19 cellular contexts compared by ENCODE assay signal in genomic region chr10:110682348-110682747, GRCh38. TPM values are rescaled to one million over a fixed set of nuclear protein-coding genes. Genes with fewer than 3 reads are reported as not detected.
DNase-seq lines count a peak whose midpoint lies in the region; ATAC-seq, FAIRE-seq and TF ChIP-seq lines count a peak whose summit lies in the region.
"Had no signal": no experiment of that assay in that cellular context is flagged by ENCODE, and none has a peak within 500 bp of the region (broad histone marks: within the 10 kb centered on the region; RNA-seq: fewer than 3 reads in every experiment).

No MANE protein-coding gene starts in this region.

- in situ Hi-C loops in HepG2 (cut with HindIII; ENCODE audit: extremely low pct_ligation_motif_present, low pct_unique_long_range_greater_than_20kb): no loop called here

- no peaks in the 10 kb centered on the region for H3K9me3 Mint-ChIP-seq in endodermal cell
- no peaks in the 10 kb centered on the region for H3K9me3 Mint-ChIP-seq in type B pancreatic cell
- H3K9me3 Mint-ChIP-seq: CD14-positive monocyte; CD4-positive, alpha-beta memory T cell had no signal

- no peak overlapping the region for H3K4me3 Mint-ChIP-seq in endodermal cell
- no peak overlapping the region for H3K4me3 Mint-ChIP-seq in type B pancreatic cell
- H3K4me3 Mint-ChIP-seq: CD14-positive monocyte; CD4-positive, alpha-beta memory T cell had no signal

- H3K9me3 ChIP-seq in heart left ventricle (no peaks in the 10 kb centered on the region), liver (ENCODE audit: control insufficient read depth in 4 of 4, low read length in 3 of 4) (no peaks in the 10 kb centered on the region), HepG2 (ENCODE audit: low read length) (no peaks in the 10 kb centered on the region), endodermal cell (ENCODE audit: control insufficient read depth, low read length) (no peaks in the 10 kb centered on the region), psoas muscle (no peaks in the 10 kb centered on the region)
- H3K9me3 ChIP-seq: BLaER1, HAP-1 had no signal

- H3K27me3 ChIP-seq in heart left ventricle: no peaks in the 10 kb centered on the region
- H3K27me3 ChIP-seq in liver (ENCODE audit: control insufficient read depth in 4 of 4, insufficient read depth in 4 of 4, low read length in 3 of 4): no peaks in the 10 kb centered on the region
- peaks cover 0 to 12% of the 10 kb centered on the region in 2 experiments; a peak in 3 of 5 replicates for H3K27me3 ChIP-seq in HepG2 (ENCODE audit: control insufficient read depth in 1 of 2, insufficient read depth in 2 of 2, low read length in 2 of 2)
- no peaks in the 10 kb centered on the region for H3K27me3 ChIP-seq in endodermal cell (ENCODE audit: control insufficient read depth, insufficient read depth, low read length, poor library complexity, severe bottlenecking)
- H3K27me3 ChIP-seq in psoas muscle (ENCODE audit: insufficient read depth in 3 of 3, low read length in 2 of 3): no peaks in the 10 kb centered on the region
- H3K27me3 ChIP-seq: BLaER1 had no signal

- H3K36me3 ChIP-seq in heart left ventricle (no peaks in the 10 kb centered on the region), liver (ENCODE audit: control insufficient read depth in 4 of 4, insufficient read depth in 3 of 4, low read depth in 1 of 4, low read length in 3 of 4) (no peaks in the 10 kb centered on the region), HepG2 (replicated peaks in 1 of 2; ENCODE audit: control insufficient read depth in 1 of 2, insufficient read depth in 2 of 2, low read length in 2 of 2) (no peaks in the 10 kb centered on the region), endodermal cell (ENCODE audit: control insufficient read depth, insufficient read depth, low read length) (no peaks in the 10 kb centered on the region), psoas muscle (ENCODE audit: insufficient read depth in 1 of 2, low read depth in 1 of 2) (no peaks in the 10 kb centered on the region)
- H3K36me3 ChIP-seq: BLaER1, HAP-1 had no signal

- CTCF ChIA-PET in HepG2 (lab: Yijun Ruan, JAX; ENCODE audit: low intra/inter-chr PET ratio, low total read pairs): no interaction called here

- TF ChIP-seq POLR2A in heart left ventricle (IDR thresholded peaks at IDR 0.05): no peak
- no peak for TF ChIP-seq POLR2A in HepG2 (IDR thresholded peaks at IDR 0.05; ENCODE audit: insufficient read depth in 1 of 2, low read depth in 2 of 2, low read length in 2 of 2)

- no peak overlapping the region for H3K4me3 ChIP-seq in heart left ventricle
- H3K4me3 ChIP-seq in liver (ENCODE audit: low read depth in 1 of 3, low read length in 3 of 3): no peak overlapping the region
- no peak overlapping the region for H3K4me3 ChIP-seq in HepG2 (replicated peaks in 1 of 3; ENCODE audit: insufficient read depth in 1 of 3, low read depth in 2 of 3, low read length in 3 of 3)
- H3K4me3 ChIP-seq in endodermal cell (ENCODE audit: low read length): no peak overlapping the region
- no peak overlapping the region for H3K4me3 ChIP-seq in psoas muscle
- H3K4me3 ChIP-seq: BLaER1, GM23248, HAP-1 had no signal

- FAIRE-seq in HepG2 (lab: Jason Lieb, UNC) (no peak), urothelium cell line (lab: Jason Lieb, UNC) (no peak)
- FAIRE-seq: GM19239 had no signal

- H3K4me1 Mint-ChIP-seq in endodermal cell (peaks cover 41% of the 10 kb centered on the region), type B pancreatic cell (ENCODE audit: unreplicated experiment) (peaks cover 12% of the 10 kb centered on the region)
- H3K4me1 Mint-ChIP-seq: CD4-positive, alpha-beta memory T cell had no signal

- BruUV-seq in HepG2 (replicated peaks; lab: Mats Ljungman, UMichigan): no TSS peak

- no peak for TF ChIP-seq EP300 in HepG2 (IDR thresholded peaks at IDR 0.05; ENCODE audit: low read depth in 2 of 2, low read length in 2 of 2)
- no peak for TF ChIP-seq EP300 in HepG2 (CRISPR knock-in tag; IDR thresholded peaks at IDR 0.05; ENCODE audit: borderline replicate concordance)

- H3K36me3 Mint-ChIP-seq in endodermal cell (ENCODE audit: low read depth) (no peaks in the 10 kb centered on the region), type B pancreatic cell (no peaks in the 10 kb centered on the region)
- H3K36me3 Mint-ChIP-seq: CD14-positive monocyte; CD4-positive, alpha-beta memory T cell had no signal

- no peak for TF ChIP-seq CTCF in heart left ventricle (IDR thresholded peaks at IDR 0.05)
- no peak for TF ChIP-seq CTCF in liver (IDR thresholded peaks at IDR 0.05; ENCODE audit: low read depth, low read length, missing input control)
- TF ChIP-seq CTCF in HepG2 (CRISPR knock-in tag; IDR thresholded peaks at IDR 0.05): no peak
- no peak for TF ChIP-seq CTCF in endodermal cell (conservative IDR thresholded peaks at IDR 0.05)
- no peak for TF ChIP-seq CTCF in psoas muscle (IDR thresholded peaks at IDR 0.05)
- no peak for TF ChIP-seq CTCF in type B pancreatic cell (conservative IDR thresholded peaks at IDR 0.05)

- no peaks in the 10 kb centered on the region for H4K20me1 ChIP-seq in HepG2 (ENCODE audit: insufficient read depth, low read length)
- H4K20me1 ChIP-seq: BLaER1 had no signal

- H3K9ac ChIP-seq in liver (ENCODE audit: low read depth in 1 of 2, low read length in 2 of 2): no peak overlapping the region
- no peak overlapping the region for H3K9ac ChIP-seq in HepG2 (ENCODE audit: insufficient read depth, low read depth, low read length)
- H3K9ac ChIP-seq in endodermal cell (ENCODE audit: extremely low read depth, low read length, poor library complexity, severe bottlenecking): no peak overlapping the region
- H3K9ac ChIP-seq: BLaER1, GM23248 had no signal

- H3K4me1 ChIP-seq in heart left ventricle: peaks cover 0 to 76% (median 11%) of the 10 kb centered on the region in 12 donors
- H3K4me1 ChIP-seq in liver (ENCODE audit: control insufficient read depth in 4 of 4, insufficient read depth in 4 of 4, low read length in 3 of 4): peaks cover 0 to 5% (median 2%) of the 10 kb centered on the region in 4 donors
- 0 out of 2 replicates have a peak, but pooled peaks cover 5% of the 10 kb centered on the region for H3K4me1 ChIP-seq in HepG2 (ENCODE audit: insufficient read depth, low read length)
- peaks cover 23% of the 10 kb centered on the region for H3K4me1 ChIP-seq in endodermal cell (ENCODE audit: control insufficient read depth, insufficient read depth, low read length)
- H3K4me1 ChIP-seq in psoas muscle: peaks cover 53% of the 10 kb centered on the region

- intact Hi-C loops in heart left ventricle (cut with DNase I) (loop anchor here in 8 of 10 donors (2.0 to 10.0 kb wide), 4 partner anchors 32 to 82 kb away; partner anchors contain the start of gene RBM20 (in 3 of the 8)), cardiac septum (cut with DNase I) (loop anchor here (5.0 kb wide), 1 partner anchor 70 kb away; no protein-coding TSS in a partner anchor), HepG2 (cut with micrococcal nuclease; ENCODE audit: unreplicated experiment) (no loop called here), psoas muscle (cut with DNase I) (loop anchor here in 1 of 2 donors (5.0 kb wide), 1 partner anchor 40 kb away; the partner anchor contains the start of gene RBM20)

- no peaks in the 10 kb centered on the region for H3K27me3 Mint-ChIP-seq in endodermal cell (ENCODE audit: insufficient read depth)
- H3K27me3 Mint-ChIP-seq in type B pancreatic cell: no peaks in the 10 kb centered on the region

- H3K27ac Mint-ChIP-seq in endodermal cell (no peak overlapping the region), type B pancreatic cell (no peak overlapping the region)
- H3K27ac Mint-ChIP-seq: CD14-positive monocyte; CD4-positive, alpha-beta memory T cell had no signal

- no peaks in the 10 kb centered on the region for H3K79me2 ChIP-seq in HepG2 (ENCODE audit: insufficient read depth, low read length)

- DNase-seq in heart left ventricle (no peak), cardiac septum (ENCODE audit: low spot score) (no peak), HepG2 (ENCODE audit: low spot score) (no peak), endodermal cell (peak; percentile 28), psoas muscle (no peak), type B pancreatic cell (ENCODE audit: extremely low spot score, unreplicated experiment) (no peak), urothelium cell line (ENCODE audit: low spot score) (no peak)
- DNase-seq: 8988T; CD4-positive, alpha-beta memory T cell; DMS153; DMS79; GF-D8; GM23248 had no signal

- TF ChIP-seq RAD21 in liver (IDR thresholded peaks at IDR 0.05) (peak; percentile 26 to 41), HepG2 (CRISPR knock-in tag; IDR thresholded peaks at IDR 0.05) (no peak)

- H3K27ac ChIP-seq in heart left ventricle (peak overlapping the region in 11 of 12 donors; percentile 71 to 95 (median 87)), liver (ENCODE audit: low read depth in 1 of 2, low read length in 2 of 2) (peak overlapping the region; percentile 61 to 78), HepG2 (ENCODE audit: extremely low read length, insufficient read depth, low read length) (no peak overlapping the region), endodermal cell (ENCODE audit: low read depth, low read length) (no peak overlapping the region), psoas muscle (peak overlapping the region; percentile 89)
- H3K27ac ChIP-seq: BLaER1, GM23248 had no signal

- no peak for ATAC-seq in heart left ventricle
- no peak for ATAC-seq in HepG2
- no peak for ATAC-seq in psoas muscle

- no peak overlapping the region for H2AFZ ChIP-seq in HepG2 (ENCODE audit: low read length)
- H2AFZ ChIP-seq: GM23248 had no signal

- POLR2A ChIA-PET in HepG2 (lab: Yijun Ruan, JAX): no interaction called here

- H3K4me2 ChIP-seq in HepG2 (ENCODE audit: low read depth, low read length): no peak overlapping the region
- H3K4me2 ChIP-seq: BLaER1 had no signal

- WGBS in heart left ventricle, 4 donors: 56 to 66% (median 61%) methylated on average over 3 of the region's 3 CpGs
- 37% methylated on average over 3 of the region's 3 CpGs for WGBS in liver
- 6% methylated on average over 3 of the region's 3 CpGs for WGBS in HepG2 (ENCODE audit: low lambda C conversion rate)
- WGBS in endodermal cell (ENCODE audit: insufficient coverage in 1 of 2, insufficient read length in 1 of 2), 2 experiments: 95 to 100% methylated on average over 2 to 3 of the region's 3 CpGs
- 64 to 84% (median 69%) methylated on average over 3 of the region's 3 CpGs for WGBS in psoas muscle, 3 donors

RNA-seq across cellular contexts. Expression of gene RBM20, which starts 38.2 kb away (rescaled TPM):
- total RNA-seq in heart left ventricle (100 to 1,000 TPM in 4 of 9 donors, 10 to 100 TPM in 5; 73.0 to 152 (median 96.9) TPM), cardiac septum (105 TPM), liver (under 1 TPM; 0.05 to 0.08 TPM), HepG2 (2016; rRNA removed; fragmentation: Illumina TruSeq; extraction: Trizol) (0.02 TPM in 1 of 2 replicates, not detected in the other), endodermal cell (1 to 10 TPM; 6.2 to 7.0 TPM), psoas muscle (10 to 100 TPM; 14.2 to 48.8 (median 25.1) TPM), type B pancreatic cell (ENCODE audit: low replicate concordance) (2.8 and 5.2 TPM in 2 replicates)
- polyA plus RNA-seq in heart left ventricle (10 to 100 TPM; 29.9 to 53.5 TPM), liver (under 1 TPM in 1 of 2 donors, not detected in 1; 0.03 TPM), HepG2 (2011; rRNA removed) (0.16 and 0.22 TPM in 2 replicates), psoas muscle (10 to 100 TPM in 1 of 3 donors, 1 to 10 TPM in 2; 1.6 to 11.7 (median 6.7) TPM)
- not detected in 2 replicates for total RNA-seq in HepG2 (2016; cell fraction: cytosol; rRNA removed; fragmentation: Illumina TruSeq; extraction: Trizol; ENCODE audit: low read depth)
- 0.03 and 0.06 TPM in 2 replicates for total RNA-seq in HepG2 (2016; cell fraction: insoluble cytoplasmic fraction; rRNA removed; fragmentation: Illumina TruSeq; extraction: Trizol)
- not detected in 2 replicates for total RNA-seq in HepG2 (2016; cell fraction: membrane; rRNA removed; fragmentation: Illumina TruSeq; extraction: Trizol)
- total RNA-seq in HepG2 (2016; cell fraction: nucleus; rRNA removed; fragmentation: Illumina TruSeq; extraction: Trizol): 0.13 TPM in 1 of 2 replicates, not detected in the other
- 0.04 TPM in 2 replicates for polyA plus RNA-seq in HepG2 (2011; cell fraction: cytosol; rRNA removed)
- polyA plus RNA-seq in HepG2 (2011; cell fraction: nucleus; rRNA removed): 0.32 and 0.40 TPM in 2 replicates
- polyA plus RNA-seq in HepG2 (2012): 0.09 TPM in 2 replicates
- polyA plus RNA-seq in HepG2 (2016; cell fraction: cytosol; fragmentation: Illumina TruSeq; extraction: Trizol; ENCODE audit: low read depth): not detected in 2 replicates
- polyA plus RNA-seq in HepG2 (2016; cell fraction: insoluble cytoplasmic fraction; fragmentation: Illumina TruSeq; extraction: Trizol; ENCODE audit: low read depth): not detected in 2 replicates
- 0.02 and 0.16 TPM in 2 replicates for polyA plus RNA-seq in HepG2 (2016; cell fraction: membrane; fragmentation: Illumina TruSeq; extraction: Trizol; ENCODE audit: low read depth)
- polyA plus RNA-seq in HepG2 (2016; cell fraction: nucleus; fragmentation: Illumina TruSeq; extraction: Trizol; ENCODE audit: insufficient read depth, low read depth): 0.17 and 0.34 TPM in 2 replicates
- not detected in 2 replicates for polyA minus RNA-seq in HepG2 (2011; rRNA and poly(A)+ RNA removed; ENCODE audit: low replicate concordance)
- not detected in 2 replicates for polyA minus RNA-seq in HepG2 (2011; cell fraction: cytosol; rRNA and poly(A)+ RNA removed)
- 0.12 and 0.13 TPM in 2 replicates for polyA minus RNA-seq in HepG2 (2011; cell fraction: nucleus; rRNA and poly(A)+ RNA removed)
- 1.6 TPM for polyA plus RNA-seq in endodermal cell (2013, experiment 1 of 2)
- polyA plus RNA-seq in endodermal cell (2013, experiment 2 of 2): 1.9 TPM
- total RNA-seq: CD4-positive, alpha-beta memory T cell; GM23248; HT-29 had no signal
- polyA plus RNA-seq: CD14-positive monocyte, GM23248 had no signal

Comparison
In these comparisons a context has a peak if more than half of its experiments do, and no peak if none do; other contexts are left out.
1. H3K27ac ChIP-seq: peak in heart left ventricle (11 of 12), liver (2 of 2) and psoas muscle (single experiment); none in HepG2 (single experiment) and endodermal cell (single experiment).